In genomic region chr12:89571481-89572190, GRCh38 we compare ENCODE assay signal across 20 cellular contexts. TPM values are rescaled to one million over a fixed set of nuclear protein-coding genes. Genes with fewer than 3 reads are reported as not detected.
A peak's percentile ranks its signal among the peaks of the same experiment; 100 is the strongest.
DNase-seq lines count a peak whose midpoint lies in the region; ATAC-seq, FAIRE-seq and TF ChIP-seq lines count a peak whose summit lies in the region.
"Had no signal": no experiment of that assay in that cellular context is flagged by ENCODE, and none has a peak within 500 bp of the region (broad histone marks: within the 10 kb centered on the region; RNA-seq: fewer than 3 reads in every experiment).

No MANE protein-coding gene starts in this region.

- H3K4me3 Mint-ChIP-seq in activated T-helper 17 cell treated with anti-CD3 and anti-CD28 coated beads, Interleukin-2, amount 50 U/mL, for 72 hours = no peak overlapping the region
- H3K4me3 Mint-ChIP-seq: activated naive CD8-positive, alpha-beta T cell treated with anti-CD3 and anti-CD28 coated beads, Interleukin-2, amount 10 ng/mL, durations not matched to agents 7 days and 5 days; activated T-cell treated with anti-CD3 and anti-CD28 coated beads, Interleukin-2, amount 50 U/mL, for 72 hours; central memory CD8-positive, alpha-beta T cell; nephron progenitor cell had no signal

- no peaks in the 10 kb centered on the region for H3K27me3 Mint-ChIP-seq in activated T-helper 17 cell treated with anti-CD3 and anti-CD28 coated beads, Interleukin-2, amount 50 U/mL, for 72 hours
- H3K27me3 Mint-ChIP-seq: activated naive CD8-positive, alpha-beta T cell treated with anti-CD3 and anti-CD28 coated beads, Interleukin-2, amount 10 ng/mL, durations not matched to agents 7 days and 5 days; central memory CD8-positive, alpha-beta T cell had no signal

- H3K36me3 ChIP-seq in small intestine (ENCODE audit: control insufficient read depth in 2 of 2, insufficient read depth in 2 of 2, low read length in 2 of 2) = no peaks in the 10 kb centered on the region
- H3K36me3 ChIP-seq: vagina had no signal

- peak; percentile 19 for ATAC-seq in activated T-helper 17 cell treated with anti-CD3 and anti-CD28 coated beads, Interleukin-2, amount 50 U/mL, for 72 hours (replicated peaks)
- ATAC-seq in HG02610 (IDR thresholded peaks at IDR 0.05; ENCODE audit: unreplicated experiment) (no peak), GM18519 (IDR thresholded peaks at IDR 0.05; ENCODE audit: low FRiP score, unreplicated experiment) (no peak)

- no peak overlapping the region for H3K27ac Mint-ChIP-seq in activated T-helper 17 cell treated with anti-CD3 and anti-CD28 coated beads, Interleukin-2, amount 50 U/mL, for 72 hours
- H3K27ac Mint-ChIP-seq: activated naive CD8-positive, alpha-beta T cell treated with anti-CD3 and anti-CD28 coated beads, Interleukin-2, amount 10 ng/mL, durations not matched to agents 7 days and 5 days; activated T-cell treated with anti-CD3 and anti-CD28 coated beads, Interleukin-2, amount 50 U/mL, for 72 hours; nephron progenitor cell had no signal

- H3K36me3 Mint-ChIP-seq in activated T-helper 17 cell treated with anti-CD3 and anti-CD28 coated beads, Interleukin-2, amount 50 U/mL, for 72 hours (ENCODE audit: low read depth) = no peaks in the 10 kb centered on the region

- H3K9me3 Mint-ChIP-seq in activated T-helper 17 cell treated with anti-CD3 and anti-CD28 coated beads, Interleukin-2, amount 50 U/mL, for 72 hours = peaks cover under 1% of the 10 kb centered on the region
- H3K9me3 Mint-ChIP-seq: activated naive CD8-positive, alpha-beta T cell treated with anti-CD3 and anti-CD28 coated beads, Interleukin-2, amount 10 ng/mL, durations not matched to agents 7 days and 5 days; activated T-cell treated with anti-CD3 and anti-CD28 coated beads, Interleukin-2, amount 50 U/mL, for 72 hours; central memory CD8-positive, alpha-beta T cell; nephron progenitor cell had no signal

- DNase-seq in AG08396 (ENCODE audit: low spot score) (peak; percentile 9), HFF-Myc (ENCODE audit: extremely low read depth, low read depth) (peak; percentile 87), fibroblast of the conjunctiva (ENCODE audit: low read depth) (peak; percentile 64), small intestine (no peak), NCI-H526 treated with DMSO at 0.1 percent for 48 hours (lab: John Stamatoyannopoulos, UW) (no peak)
- DNase-seq: activated CD4-positive, alpha-beta T cell treated with anti-CD3 and anti-CD28 coated beads, Interleukin-2, amount 50 U/mL, for 48 hours; activated naive CD8-positive, alpha-beta T cell treated with anti-CD3 and anti-CD28 coated beads, Interleukin-2, amount 10 ng/mL, durations not matched to agents 7 days and 5 days; activated T-cell treated with anti-CD3 and anti-CD28 coated beads, Interleukin-2, amount 50 U/mL, for 72 hours; Calu3; GDM1; MM.1S; NCI-H187 treated with DMSO at 0.1 percent for 48 hours; NCI-H524 treated with DMSO at 0.1 percent for 48 hours; nephron progenitor cell had no signal

- H3K9me3 ChIP-seq in small intestine (ENCODE audit: control insufficient read depth, low read depth) = no peaks in the 10 kb centered on the region
- H3K9me3 ChIP-seq: vagina had no signal

- H3K4me1 ChIP-seq in small intestine (ENCODE audit: control insufficient read depth in 2 of 2, insufficient read depth in 1 of 2, low read depth in 1 of 2, low read length in 1 of 2) = no peaks in the 10 kb centered on the region

- TF ChIP-seq CTCF in HFF-Myc (IDR thresholded peaks at IDR 0.05; ENCODE audit: low read depth, low read length, missing control alignments) = no peak

- no peak overlapping the region for H3K27ac ChIP-seq in small intestine (ENCODE audit: low read depth in 1 of 2, low read length in 1 of 2)
- H3K27ac ChIP-seq: vagina had no signal

- no peak for FAIRE-seq in small intestine (lab: Jason Lieb, UNC)
- FAIRE-seq: H1 had no signal

- H3K4me3 ChIP-seq in HFF-Myc (replicated peaks; ENCODE audit: low read depth, low read length) (no peak overlapping the region), small intestine (ENCODE audit: low read depth in 1 of 2, low read length in 2 of 2) (no peak overlapping the region)
- H3K4me3 ChIP-seq: vagina had no signal

- 91 to 97% (median 91%) methylated on average over 4 of the region's 4 CpGs for WGBS in small intestine, 3 donors

- H3K4me1 Mint-ChIP-seq in activated T-helper 17 cell treated with anti-CD3 and anti-CD28 coated beads, Interleukin-2, amount 50 U/mL, for 72 hours = peaks cover 6% of the 10 kb centered on the region
- H3K4me1 Mint-ChIP-seq: activated naive CD8-positive, alpha-beta T cell treated with anti-CD3 and anti-CD28 coated beads, Interleukin-2, amount 10 ng/mL, durations not matched to agents 7 days and 5 days; central memory CD8-positive, alpha-beta T cell had no signal

- no peaks in the 10 kb centered on the region for H3K27me3 ChIP-seq in small intestine (ENCODE audit: control insufficient read depth in 2 of 2, insufficient read depth in 2 of 2, low read length in 2 of 2)
- H3K27me3 ChIP-seq: vagina had no signal

RNA-seq across cellular contexts. Expression of gene POC1B, which starts 45.8 kb away (rescaled TPM):
- total RNA-seq in activated T-helper 17 cell treated with anti-CD3 and anti-CD28 coated beads, Interleukin-2, amount 50 U/mL, for 72 hours = 10 to 100 TPM; 47.5 to 54.3 TPM
- polyA plus RNA-seq in small intestine = 10 to 100 TPM; 14.1 to 17.0 (median 15.7) TPM

RNA-seq across cellular contexts. Expression of gene GALNT4, which starts 47.0 kb away (rescaled TPM):
- 10 to 100 TPM; 15.1 to 16.7 TPM for total RNA-seq in activated T-helper 17 cell treated with anti-CD3 and anti-CD28 coated beads, Interleukin-2, amount 50 U/mL, for 72 hours
- polyA plus RNA-seq in small intestine = 10 to 100 TPM in 1 of 3 donors, 1 to 10 TPM in 2; 3.2 to 16.1 (median 5.8) TPM

Comparison
In these comparisons a context has a peak if more than half of its experiments do, and no peak if none do; other contexts are left out.
1. DNase-seq: peak in AG08396 (single experiment), HFF-Myc (single experiment) and fibroblast of the conjunctiva (single experiment); none in small intestine (single experiment) and NCI-H526 treated with DMSO at 0.1 percent for 48 hours (single experiment).